8 cellular contexts compared by ENCODE assay signal in genomic region chr10:12605580-12606405, GRCh38.
DNase-seq lines count a peak whose midpoint lies in the region; ATAC-seq and TF ChIP-seq lines count a peak whose summit lies in the region.

No MANE protein-coding gene starts in this region.

- H3K4me3 ChIP-seq in prostate gland: peak overlapping the region; percentile 21 to 22

- no peaks in the 10 kb centered on the region for H3K27me3 ChIP-seq in prostate gland (replicated peaks; ENCODE audit: insufficient read depth)

- 28% methylated on average over 27 of the region's 27 CpGs for WGBS in prostate gland

- DNase-seq in NCI-H1436 (lab: John Stamatoyannopoulos, UW) (peak; percentile 63), NCI-H1436 treated with DMSO at 0.1 percent for 48 hours (lab: John Stamatoyannopoulos, UW) (no peak), NCI-H510A (lab: John Stamatoyannopoulos, UW) (peak; percentile 94), fibroblast of the conjunctiva (ENCODE audit: low read depth) (peak; percentile 24), prostate gland (ENCODE audit: low spot score) (peak; percentile 96), OCI-M1 (lab: John Stamatoyannopoulos, UW) (no peak)
- peak; percentile 72 to 74 for DNase-seq in activated T-cell treated with anti-CD3 and anti-CD28 coated beads, Interleukin-2, amount 50 U/mL, for 48 hours

- TF ChIP-seq POLR2A in prostate gland (IDR thresholded peaks at IDR 0.05): no peak

- no peaks in the 10 kb centered on the region for H3K9me3 ChIP-seq in prostate gland

- H3K4me1 ChIP-seq in prostate gland (replicated peaks): no peaks in the 10 kb centered on the region

- no peak for TF ChIP-seq CTCF in prostate gland (IDR thresholded peaks at IDR 0.05)

- intact Hi-C loops in prostate gland (cut with DNase I): no loop called here

- ATAC-seq in HG02981 (IDR thresholded peaks at IDR 0.05; ENCODE audit: unreplicated experiment): peak; percentile 84

- no peaks in the 10 kb centered on the region for H3K36me3 ChIP-seq in prostate gland

- H3K27ac ChIP-seq in prostate gland: peak overlapping the region; percentile 62 to 80

Comparison
In these comparisons a context has a peak if more than half of its experiments do, and no peak if none do; other contexts are left out.
1. DNase-seq: peak in NCI-H1436 (single experiment), NCI-H510A (single experiment), activated T-cell treated with anti-CD3 and anti-CD28 coated beads, Interleukin-2, amount 50 U/mL, for 48 hours (2 of 2), fibroblast of the conjunctiva (single experiment) and prostate gland (single experiment); none in NCI-H1436 treated with DMSO at 0.1 percent for 48 hours (single experiment) and OCI-M1 (single experiment).